ENCODE assay signal across 14 cellular contexts in the genomic region with DNA sequence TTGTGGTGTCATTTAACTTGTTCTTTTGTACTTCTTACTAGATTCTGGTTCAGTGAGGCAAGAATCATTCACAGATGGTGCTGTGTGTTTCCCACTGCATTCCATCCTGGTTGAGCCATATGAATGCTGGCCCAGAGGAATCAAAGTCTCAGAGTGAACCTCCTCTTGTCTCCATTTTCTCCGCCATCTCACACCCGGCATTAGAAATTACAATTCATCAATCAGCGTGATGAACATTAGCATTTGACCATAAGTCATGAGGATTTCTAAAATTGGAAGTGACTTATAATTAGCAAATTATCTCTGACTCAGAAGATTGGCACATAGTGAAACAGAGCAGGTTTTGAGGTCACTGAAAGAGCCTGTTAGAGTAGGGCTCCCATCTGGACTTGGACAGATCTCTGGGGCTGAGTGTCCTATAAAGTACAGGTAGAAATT. TPM values are rescaled to one million over a fixed set of nuclear protein-coding genes. Genes with fewer than 3 reads are reported as not detected.
DNase-seq lines count a peak whose midpoint lies in the region; ATAC-seq, FAIRE-seq and TF ChIP-seq lines count a peak whose summit lies in the region.
"Had no signal": no experiment of that assay in that cellular context is flagged by ENCODE, and none has a peak within 500 bp of the region (broad histone marks: within the 10 kb centered on the region; RNA-seq: fewer than 3 reads in every experiment).

No MANE protein-coding gene starts in this region.

- intact Hi-C loops in K562 (cut with micrococcal nuclease) (no loop called here), vagina (cut with DNase I) (no loop called here)
- intact Hi-C loops in activated CD4-positive, alpha-beta T cell treated with anti-CD3 and anti-CD28 coated beads, Interleukin-2, amount 10 ng/mL, durations not matched to agents 24 days and 14 days (cut with micrococcal nuclease) = no loop called here

- TF ChIP-seq POLR2A in K562 (conservative IDR thresholded peaks at IDR 0.05) (no peak), gastroesophageal sphincter (IDR thresholded peaks at IDR 0.05) (no peak), vagina (IDR thresholded peaks at IDR 0.05) (no peak)

- H3K27ac Mint-ChIP-seq in activated CD4-positive, alpha-beta T cell treated with anti-CD3 and anti-CD28 coated beads, Interleukin-2, amount 10 ng/mL, durations not matched to agents 24 days and 14 days = no peak overlapping the region
- H3K27ac Mint-ChIP-seq: activated CD4-positive, alpha-beta memory T cell treated with anti-CD3 and anti-CD28 coated beads for 36 hours; activated naive CD4-positive, alpha-beta T cell treated with anti-CD3 and anti-CD28 coated beads, Interleukin-2, amount 50 U/mL, for 72 hours had no signal

- 72% methylated on average over 3 of the region's 3 CpGs for WGBS in K562 (ENCODE audit: insufficient coverage, low coverage, missing lambda C conversion rate)
- WGBS in gastroesophageal sphincter (ENCODE audit: low coverage in 1 of 2), 2 donors = 38 to 77% methylated on average over 2 to 3 of the region's 3 CpGs

- in situ Hi-C loops in K562 (cut with MboI) = no loop called here

- H3K79me2 ChIP-seq in K562 (ENCODE audit: control insufficient read depth, insufficient read depth, low read length) = no peaks in the 10 kb centered on the region

- H3K9me3 ChIP-seq in K562 (replicated peaks; ENCODE audit: control insufficient read depth, insufficient read depth, low read depth, low read length) (no peaks in the 10 kb centered on the region), gastroesophageal sphincter (no peaks in the 10 kb centered on the region), vagina (no peaks in the 10 kb centered on the region)
- H3K9me3 ChIP-seq: mucosa of descending colon had no signal

- H3K27ac ChIP-seq in K562 (ENCODE audit: extremely low read depth, low read depth, low read length) (no peak overlapping the region), gastroesophageal sphincter (no peak overlapping the region), vagina (no peak overlapping the region)

- H3K9ac ChIP-seq in K562 (ENCODE audit: insufficient read depth in 1 of 2, low read depth in 2 of 2, low read length in 2 of 2) = no peak overlapping the region

- TF ChIP-seq EP300 in K562 (IDR thresholded peaks at IDR 0.05; ENCODE audit: low read length) (no peak), gastroesophageal sphincter (IDR thresholded peaks at IDR 0.05) (no peak)

- no peak for TF ChIP-seq RAD21 in K562 (CRISPR knock-in tag; conservative IDR thresholded peaks at IDR 0.05 in 1 of 2, IDR thresholded peaks at IDR 0.05 in 1 of 2)

- CTCF ChIA-PET in K562 (lab: Yijun Ruan, JAX; ENCODE audit: low intra/inter-chr PET ratio) = no interaction called here

- no peak overlapping the region for H3K4me2 ChIP-seq in K562 (ENCODE audit: insufficient read depth, low read length)

- H3K4me1 ChIP-seq in K562 (replicated peaks in 1 of 2; ENCODE audit: control insufficient read depth in 2 of 2, insufficient read depth in 2 of 2, low read length in 2 of 2) = no peaks in the 10 kb centered on the region
- H3K4me1 ChIP-seq in gastroesophageal sphincter = no peaks in the 10 kb centered on the region
- no peaks in the 10 kb centered on the region for H3K4me1 ChIP-seq in vagina

- ATAC-seq in K562 (no peak), omental fat pad (ENCODE audit: low FRiP score) (peak; percentile 45), gastroesophageal sphincter (no peak)
- ATAC-seq: mucosa of descending colon had no signal

- no TSS peak for BruUV-seq in K562 (replicated peaks; lab: Mats Ljungman, UMichigan)

- H3K4me1 Mint-ChIP-seq in activated CD4-positive, alpha-beta T cell treated with anti-CD3 and anti-CD28 coated beads, Interleukin-2, amount 10 ng/mL, durations not matched to agents 24 days and 14 days = peaks cover 9% of the 10 kb centered on the region

- H2AFZ ChIP-seq in K562 (ENCODE audit: low read depth, low read length) = no peak overlapping the region

- H4K20me1 ChIP-seq in K562 (replicated peaks; ENCODE audit: control insufficient read depth, insufficient read depth, low read length) = no peaks in the 10 kb centered on the region

- H3K36me3 ChIP-seq in K562 (ENCODE audit: control insufficient read depth, insufficient read depth, low read length) (no peaks in the 10 kb centered on the region), gastroesophageal sphincter (no peaks in the 10 kb centered on the region), vagina (no peaks in the 10 kb centered on the region)

- H3K4me3 Mint-ChIP-seq in activated CD4-positive, alpha-beta T cell treated with anti-CD3 and anti-CD28 coated beads, Interleukin-2, amount 10 ng/mL, durations not matched to agents 24 days and 14 days = no peak overlapping the region
- H3K4me3 Mint-ChIP-seq: activated CD4-positive, alpha-beta memory T cell treated with anti-CD3 and anti-CD28 coated beads for 36 hours had no signal

- POLR2A ChIA-PET in K562 (lab: Yijun Ruan, JAX) = interaction anchor here (1.3 kb wide), 1 partner anchor 9 kb away, joined by 6 read pairs; no protein-coding TSS in a partner anchor

- no peak for FAIRE-seq in K562 (lab: Jason Lieb, UNC)

- H3K27me3 ChIP-seq in K562 (ENCODE audit: control insufficient read depth in 2 of 2, insufficient read depth in 2 of 2, low read length in 2 of 2) (no peaks in the 10 kb centered on the region), gastroesophageal sphincter (no peaks in the 10 kb centered on the region), vagina (no peaks in the 10 kb centered on the region)

- DNase-seq in GM04504 (ENCODE audit: low read depth) (peak; percentile 79), LHCN-M2 (ENCODE audit: low read depth) (peak; percentile 41), K562 (ENCODE audit: extremely low read depth in 1 of 4, low spot score in 3 of 4) (no peak), omental fat pad (ENCODE audit: low spot score) (no peak), T-helper 9 cell (no peak), vagina (ENCODE audit: extremely low spot score in 2 of 2) (no peak)
- DNase-seq in activated CD4-positive, alpha-beta T cell treated with anti-CD3 and anti-CD28 coated beads, Interleukin-2, amount 10 ng/mL, durations not matched to agents 24 days and 14 days = no peak
- DNase-seq: activated CD4-positive, alpha-beta memory T cell treated with anti-CD3 and anti-CD28 coated beads for 36 hours; mucosa of descending colon; NCI-H1092; NCI-H524 had no signal

- TF ChIP-seq CTCF in K562 (IDR thresholded peaks at IDR 0.05 in 2 of 3, conservative IDR thresholded peaks at IDR 0.05 in 1 of 3; ENCODE audit: insufficient read depth in 2 of 3, low read depth in 1 of 3, low read length in 3 of 3) (no peak), omental fat pad (IDR thresholded peaks at IDR 0.05) (no peak), gastroesophageal sphincter (IDR thresholded peaks at IDR 0.05) (no peak), vagina (IDR thresholded peaks at IDR 0.05) (no peak)

- H3K4me3 ChIP-seq in K562 (no peak overlapping the region), gastroesophageal sphincter (no peak overlapping the region), vagina (no peak overlapping the region)
- H3K4me3 ChIP-seq: mucosa of descending colon, skin epidermis had no signal

- H3K27me3 Mint-ChIP-seq in activated CD4-positive, alpha-beta T cell treated with anti-CD3 and anti-CD28 coated beads, Interleukin-2, amount 10 ng/mL, durations not matched to agents 24 days and 14 days = no peaks in the 10 kb centered on the region
- H3K27me3 Mint-ChIP-seq: activated CD4-positive, alpha-beta memory T cell treated with anti-CD3 and anti-CD28 coated beads for 36 hours had no signal

- H3K9me3 Mint-ChIP-seq in activated CD4-positive, alpha-beta T cell treated with anti-CD3 and anti-CD28 coated beads, Interleukin-2, amount 10 ng/mL, durations not matched to agents 24 days and 14 days = peaks cover 29% of the 10 kb centered on the region

- no peaks in the 10 kb centered on the region for H3K9me1 ChIP-seq in K562 (ENCODE audit: control insufficient read depth, insufficient read depth, low read length)

- peaks cover 28% of the 10 kb centered on the region for H3K36me3 Mint-ChIP-seq in activated CD4-positive, alpha-beta T cell treated with anti-CD3 and anti-CD28 coated beads, Interleukin-2, amount 10 ng/mL, durations not matched to agents 24 days and 14 days (ENCODE audit: low read depth)

TF ChIP-seq in K562, 482 proteins besides CTCF, POLR2A, EP300 and RAD21 (continues in another document):
- TF ChIP-seq, protein P1, sequence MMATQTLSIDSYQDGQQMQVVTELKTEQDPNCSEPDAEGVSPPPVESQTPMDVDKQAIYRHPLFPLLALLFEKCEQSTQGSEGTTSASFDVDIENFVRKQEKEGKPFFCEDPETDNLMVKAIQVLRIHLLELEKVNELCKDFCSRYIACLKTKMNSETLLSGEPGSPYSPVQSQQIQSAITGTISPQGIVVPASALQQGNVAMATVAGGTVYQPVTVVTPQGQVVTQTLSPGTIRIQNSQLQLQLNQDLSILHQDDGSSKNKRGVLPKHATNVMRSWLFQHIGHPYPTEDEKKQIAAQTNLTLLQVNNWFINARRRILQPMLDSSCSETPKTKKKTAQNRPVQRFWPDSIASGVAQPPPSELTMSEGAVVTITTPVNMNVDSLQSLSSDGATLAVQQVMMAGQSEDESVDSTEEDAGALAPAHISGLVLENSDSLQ (IDR thresholded peaks at IDR 0.05) = 0 out of 2 replicates have a peak, but pooled peaks have one; percentile 6

RNA-seq across cellular contexts. Expression of a gene that starts 25.2 kb away (rescaled TPM):
- 2.4 TPM in 2 replicates for total RNA-seq in LHCN-M2 (2014; rRNA removed)
- 5.6 TPM for polyA plus RNA-seq in LHCN-M2 (2012)
- 14.3 and 18.6 TPM in 2 replicates for total RNA-seq in K562 (2011; cell fraction: chromatin; rRNA removed; ENCODE audit: low replicate concordance)
- 8.0 and 9.1 TPM in 2 replicates for total RNA-seq in K562 (2011; cell fraction: nucleolus; rRNA removed)
- total RNA-seq in K562 (2011; cell fraction: nucleoplasm; rRNA removed) = 10.2 and 11.3 TPM in 2 replicates
- 5.9 and 6.2 TPM in 2 replicates for total RNA-seq in K562 (2014; rRNA removed)
- 6.5 and 6.9 TPM in 2 replicates for total RNA-seq in K562 (2014; rRNA removed; fragmentation: Illumina TruSeq; extraction: Trizol)
- total RNA-seq in K562 (2015; rRNA removed; fragmentation: Illumina TruSeq; extraction: Trizol) = 4.6 TPM in 2 replicates
- total RNA-seq in K562 (2021) = 12.5 and 17.0 TPM in 2 replicates
- 6.4 and 11.8 TPM in 2 replicates for polyA plus RNA-seq in K562 (2011; rRNA removed)
- polyA plus RNA-seq in K562 (2011; cell fraction: cytosol; rRNA removed) = 2.5 and 5.0 TPM in 2 replicates
- 21.1 and 33.6 TPM in 2 replicates for polyA plus RNA-seq in K562 (2011; cell fraction: nucleus; rRNA removed)
- polyA plus RNA-seq in K562 (2012) = 5.7 and 26.6 TPM in 2 replicates
- 9.8 and 11.5 TPM in 2 replicates for polyA plus RNA-seq in K562 (2014; fragmentation: Illumina TruSeq; extraction: Trizol)
- 1 to 10 TPM in 1 of 2 experiments, under 1 TPM in 1; 0.79 to 1.3 TPM for polyA plus RNA-seq in K562 (2014; fragmentation: Nextera tagmentation; extraction: Ambion mirVana)
- polyA plus RNA-seq in K562 (2014; rRNA removed) = 9.2 and 9.5 TPM in 2 replicates
- 5.4 and 11.3 TPM in 2 replicates for polyA minus RNA-seq in K562 (2011; rRNA and poly(A)+ RNA removed)
- polyA minus RNA-seq in K562 (2011; cell fraction: cytosol; rRNA and poly(A)+ RNA removed) = 2.9 and 4.6 TPM in 2 replicates
- polyA minus RNA-seq in K562 (2011; cell fraction: nucleus; rRNA and poly(A)+ RNA removed) = 6.7 and 20.5 TPM in 2 replicates
- total RNA-seq in omental fat pad = 100 to 1,000 TPM in 1 of 4 donors, 10 to 100 TPM in 3; 24.2 to 250 (median 44.5) TPM
- 10 to 100 TPM; 11.2 to 40.7 (median 18.3) TPM for total RNA-seq in gastroesophageal sphincter
- total RNA-seq in activated CD4-positive, alpha-beta T cell treated with anti-CD3 and anti-CD28 coated beads, Interleukin-2, amount 10 ng/mL, durations not matched to agents 24 days and 14 days = 249 and 254 TPM in 2 replicates
- 28.5 TPM for total RNA-seq in vagina

Comparison
In these comparisons a context has a peak if more than half of its experiments do, and no peak if none do; other contexts are left out.
1. DNase-seq: peak in GM04504 (single experiment) and LHCN-M2 (single experiment); none in K562 (0 of 4), omental fat pad (single experiment), activated CD4-positive, alpha-beta T cell treated with anti-CD3 and anti-CD28 coated beads, Interleukin-2, amount 10 ng/mL, durations not matched to agents 24 days and 14 days (single experiment), T-helper 9 cell (single experiment) and vagina (0 of 2).